Comparison of ENCODE assay signal across 24 cellular contexts in the genomic region with DNA sequence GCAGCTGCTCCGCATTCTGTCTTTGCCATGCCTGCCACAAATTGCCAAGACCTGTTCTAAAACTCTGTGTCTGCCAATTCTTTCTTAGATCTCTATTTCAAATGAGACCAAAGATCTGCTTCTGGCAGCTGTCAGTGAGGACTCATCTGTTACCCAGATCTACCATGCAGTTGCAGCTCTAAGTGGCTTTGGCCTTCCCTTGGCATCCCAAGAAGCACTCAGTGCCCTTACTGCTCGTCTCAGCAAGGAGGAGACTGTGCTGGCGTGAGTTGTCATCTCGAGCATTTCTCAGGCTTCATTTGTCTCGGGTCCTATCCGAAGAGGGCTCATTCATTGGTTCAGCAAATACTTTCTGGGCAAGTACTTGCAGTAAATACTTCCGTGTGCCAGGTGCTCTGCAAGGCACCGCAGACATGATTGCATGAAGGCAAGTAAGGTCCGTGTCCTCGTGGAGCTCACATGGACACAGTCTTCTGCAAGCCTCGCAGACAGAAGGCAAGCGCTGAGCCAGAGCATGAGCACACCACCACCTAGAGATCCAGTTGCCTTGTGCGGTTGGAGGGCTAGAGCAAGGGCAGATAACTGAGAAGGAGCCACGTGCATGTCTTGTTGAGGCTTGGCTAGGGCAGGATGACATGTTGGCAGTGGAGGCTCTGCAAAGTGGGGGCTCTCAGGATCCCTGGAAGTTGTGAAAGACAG. TPM values are rescaled to one million over a fixed set of nuclear protein-coding genes. Genes with fewer than 3 reads are reported as not detected.
A peak's percentile ranks its signal among the peaks of the same experiment; 100 is the strongest.
DNase-seq lines count a peak whose midpoint lies in the region; ATAC-seq and TF ChIP-seq lines count a peak whose summit lies in the region.
"Had no signal": no experiment of that assay in that cellular context is flagged by ENCODE, and none has a peak within 500 bp of the region (broad histone marks: within the 10 kb centered on the region; RNA-seq: fewer than 3 reads in every experiment).

No MANE protein-coding gene starts in this region.

- no peak overlapping the region for H3K27ac ChIP-seq in osteoblast (ENCODE audit: low read depth, low read length)
- H3K27ac ChIP-seq in right atrium auricular region, result no peak overlapping the region
- H3K27ac ChIP-seq: C4-2B, KMS-11, SJSA1 had no signal

- peaks cover 62% of the 10 kb centered on the region for H3K79me2 ChIP-seq in osteoblast (ENCODE audit: insufficient read depth, low read length)

- peak; percentile 28 for DNase-seq in DMS79 (lab: John Stamatoyannopoulos, UW)
- peak; percentile 67 to 93 for DNase-seq in NCI-H446 (lab: John Stamatoyannopoulos, UW)
- DNase-seq in left lobe of liver (ENCODE audit: low spot score), result no peak
- DNase-seq in osteoblast (ENCODE audit: insufficient read length, low spot score, missing footprints), result peak; percentile 25
- DNase-seq in AG08395 (ENCODE audit: low spot score), result no peak
- DNase-seq in right atrium auricular region (ENCODE audit: low spot score), result no peak
- DNase-seq in NCI-H510A (lab: John Stamatoyannopoulos, UW), result no peak
- DNase-seq: Calu3; CD8-positive, alpha-beta memory T cell; DMS153; GF-D8; IMR-90; NCI-H1092 treated with DMSO at 0.1 percent for 48 hours; NCI-H1436 treated with DMSO at 0.1 percent for 48 hours; NCI-H2029; NCI-H226; NCI-H526; OCI-M1 had no signal

- no peak overlapping the region for H3K4me3 ChIP-seq in osteoblast (ENCODE audit: insufficient read depth, low read length)
- H3K4me3 ChIP-seq in right atrium auricular region, result no peak overlapping the region
- H3K4me3 ChIP-seq: HAP-1, SJSA1 had no signal

- H2AFZ ChIP-seq in osteoblast (ENCODE audit: low read length), result no peak overlapping the region

- H3K4me2 ChIP-seq in osteoblast (ENCODE audit: insufficient read depth, low read length), result no peak overlapping the region
- H3K4me2 ChIP-seq: KMS-11 had no signal

- ATAC-seq in left lobe of liver, result peak; percentile 44
- no peak for ATAC-seq in GM19328 (IDR thresholded peaks at IDR 0.05; ENCODE audit: unreplicated experiment)
- ATAC-seq: Right ventricle myocardium inferior had no signal

- no peak for TF ChIP-seq CTCF in osteoblast (IDR thresholded peaks at IDR 0.05; ENCODE audit: extremely low read depth, low read depth, low read length)
- TF ChIP-seq CTCF in right atrium auricular region (IDR thresholded peaks at IDR 0.05), result no peak

- H3K9me3 ChIP-seq in osteoblast (ENCODE audit: low read depth, low read length) (no peaks in the 10 kb centered on the region), right atrium auricular region (no peaks in the 10 kb centered on the region)
- H3K9me3 ChIP-seq: HAP-1, SJSA1 had no signal

- peaks cover 35% of the 10 kb centered on the region for H4K20me1 ChIP-seq in osteoblast (ENCODE audit: insufficient read depth, low read length)

- peaks cover 24% of the 10 kb centered on the region for H3K36me3 ChIP-seq in osteoblast (ENCODE audit: insufficient read depth, low read length)
- peaks cover 32% of the 10 kb centered on the region for H3K36me3 ChIP-seq in right atrium auricular region

- H3K27me3 ChIP-seq in osteoblast (ENCODE audit: insufficient read depth, low read length), result no peaks in the 10 kb centered on the region
- H3K27me3 ChIP-seq in right atrium auricular region, result no peaks in the 10 kb centered on the region
- H3K27me3 ChIP-seq: SJSA1 had no signal

- H3K4me1 ChIP-seq in osteoblast (ENCODE audit: insufficient read depth, low read length) (peaks cover 10% of the 10 kb centered on the region), right atrium auricular region (peaks cover 0 to 28% of the 10 kb centered on the region in 2 donors)

RNA-seq across cellular contexts. Expression of a gene that starts 19.8 kb away (rescaled TPM):
- 4.7 TPM for total RNA-seq in left lobe of liver
- 1.1 and 1.8 TPM in 2 replicates for total RNA-seq in osteoblast
- total RNA-seq in right atrium auricular region, result 1 to 10 TPM; 3.8 to 5.8 TPM

RNA-seq across cellular contexts. Expression of a gene that starts 20.0 kb away (rescaled TPM):
- 128 TPM for total RNA-seq in left lobe of liver
- total RNA-seq in osteoblast, result 213 and 245 TPM in 2 replicates
- total RNA-seq in right atrium auricular region, result 100 to 1,000 TPM; 126 to 129 TPM

Comparison
In these comparisons a context has a peak if more than half of its experiments do, and no peak if none do; other contexts are left out.
1. DNase-seq: peak in DMS79 (single experiment), NCI-H446 (2 of 2) and osteoblast (single experiment); none in left lobe of liver (single experiment), AG08395 (single experiment), right atrium auricular region (single experiment) and NCI-H510A (single experiment).